ENCODE assay signal across 8 cellular contexts in genomic region chr19:1856698-1857603, GRCh38. TPM values are rescaled to one million over a fixed set of nuclear protein-coding genes. Genes with fewer than 3 reads are reported as not detected.
A peak's percentile ranks its signal among the peaks of the same experiment; 100 is the strongest.
DNase-seq lines count a peak whose midpoint lies in the region; ATAC-seq and TF ChIP-seq lines count a peak whose summit lies in the region.

No MANE protein-coding gene starts in this region.

- CTCF ChIA-PET in T-cell (lab: Charles Lee) = interaction anchor here in 1 of 2 donors (0.6 kb wide), 1 partner anchor 1419 kb away, joined by 5 read pairs; no protein-coding TSS in a partner anchor

- peak overlapping the region; percentile 97 for H3K4me2 ChIP-seq in smooth muscle cell

- H3K4me1 Mint-ChIP-seq in CD14-positive monocyte (peaks cover 67% of the 10 kb centered on the region), T-cell (peaks cover 51 to 71% (median 70%) of the 10 kb centered on the region in 3 donors)

- intact Hi-C loops in CD14-positive monocyte (cut with micrococcal nuclease) = no loop called here

- no peaks in the 10 kb centered on the region for H3K27me3 ChIP-seq in smooth muscle cell (ENCODE audit: low read depth)

- no peak for TF ChIP-seq CTCF in CD14-positive monocyte (IDR thresholded peaks at IDR 0.05)
- no peak for TF ChIP-seq CTCF in cardiac fibroblast (IDR thresholded peaks at IDR 0.05; ENCODE audit: low read depth, low read length)
- TF ChIP-seq CTCF in smooth muscle cell (IDR thresholded peaks at IDR 0.05; ENCODE audit: borderline replicate concordance, insufficient read depth, poor library complexity, severe bottlenecking) = no peak

- DNase-seq in CD14-positive monocyte (ENCODE audit: low spot score) (peak; percentile 93), T-cell (peak in 10 of 34 experiments; percentile 12 to 54 (median 35)), cardiac fibroblast (ENCODE audit: low read depth in 2 of 2) (peak; percentile 79 to 87), iris pigment epithelial cell (ENCODE audit: low read depth) (peak; percentile 80), smooth muscle cell (lab: John Stamatoyannopoulos, UW; ENCODE audit: unreplicated experiment) (peak; percentile 53), amniotic stem cell (lab: John Stamatoyannopoulos, UW) (no peak)

- H3K4me3 Mint-ChIP-seq in CD14-positive monocyte = peak overlapping the region; percentile 81 to 90
- peak overlapping the region; percentile 75 to 98 (median 80) for H3K4me3 Mint-ChIP-seq in T-cell

- H3K79me2 ChIP-seq in smooth muscle cell (ENCODE audit: low read depth) = peaks cover 81% of the 10 kb centered on the region

- WGBS in smooth muscle cell (ENCODE audit: low lambda C conversion rate) = 7% methylated on average over 39 of the region's 73 CpGs

- peaks cover 4 to 9% (median 5%) of the 10 kb centered on the region in 3 donors for H3K27me3 Mint-ChIP-seq in CD14-positive monocyte (ENCODE audit: low read depth in 3 of 3)
- no peaks in the 10 kb centered on the region for H3K27me3 Mint-ChIP-seq in T-cell

- peaks cover 68% of the 10 kb centered on the region for H3K4me1 ChIP-seq in smooth muscle cell (ENCODE audit: low read depth)

- no peak overlapping the region for H3K9ac ChIP-seq in smooth muscle cell (ENCODE audit: low read depth)

- H3K9me3 ChIP-seq in smooth muscle cell (replicated peaks; ENCODE audit: low read depth) = no peaks in the 10 kb centered on the region

- no peaks in the 10 kb centered on the region for H3K36me3 ChIP-seq in smooth muscle cell (ENCODE audit: low read depth)

- H3K27ac ChIP-seq in smooth muscle cell (ENCODE audit: low read depth) = peak overlapping the region; percentile 62

- POLR2A ChIA-PET in T-cell (lab: Charles Lee) = interaction anchor here (0.5 to 0.9 kb wide), 3 partner anchors 66 to 104 kb away, joined by 3 to 4 read pairs (median 3); no protein-coding TSS in a partner anchor

- H3K36me3 Mint-ChIP-seq in CD14-positive monocyte (no peaks in the 10 kb centered on the region), T-cell (no peaks in the 10 kb centered on the region)

- H4K20me1 ChIP-seq in smooth muscle cell (ENCODE audit: low read depth) = peaks cover 83% of the 10 kb centered on the region

- peak; percentile 28 for ATAC-seq in HG02763 (IDR thresholded peaks at IDR 0.05; ENCODE audit: unreplicated experiment)
- ATAC-seq in T-cell (replicated peaks in 1 of 4) = peak; percentile 7 to 22 (median 12)
- no peak for ATAC-seq in GM21360 (IDR thresholded peaks at IDR 0.05; ENCODE audit: unreplicated experiment)

- H3K9me3 Mint-ChIP-seq in CD14-positive monocyte (no peaks in the 10 kb centered on the region), T-cell (no peaks in the 10 kb centered on the region)

- no peak overlapping the region for H2AFZ ChIP-seq in smooth muscle cell (ENCODE audit: low read depth)

- H3K27ac Mint-ChIP-seq in CD14-positive monocyte (peak overlapping the region; percentile 92 to 96 (median 94)), T-cell (peak overlapping the region; percentile 90 to 95)

- H3K4me3 ChIP-seq in cardiac fibroblast (replicated peaks in 1 of 2; ENCODE audit: low read depth in 2 of 2, low read length in 2 of 2) = peak overlapping the region; percentile 32 to 46
- peak overlapping the region; percentile 55 for H3K4me3 ChIP-seq in smooth muscle cell

- no peaks in the 10 kb centered on the region for H3F3A ChIP-seq in smooth muscle cell (ENCODE audit: low read depth)

RNA-seq across cellular contexts. Expression of gene KLF16, which starts 6.4 kb away (rescaled TPM):
- polyA plus RNA-seq in CD14-positive monocyte = under 1 TPM; 0.51 to 0.67 TPM
- 10 to 100 TPM; 29.8 to 61.4 (median 32.7) TPM for total RNA-seq in T-cell
- total RNA-seq in smooth muscle cell = 4.3 and 5.8 TPM in 2 replicates
- polyA plus RNA-seq in smooth muscle cell = 15.4 and 16.7 TPM in 2 replicates

RNA-seq across cellular contexts. Expression of gene REXO1, which starts 8.7 kb away (rescaled TPM):
- polyA plus RNA-seq in CD14-positive monocyte = 1 to 10 TPM; 2.8 to 3.0 TPM
- total RNA-seq in T-cell = 10 to 100 TPM; 68.4 to 97.5 (median 78.7) TPM
- 5.0 and 10.6 TPM in 2 replicates for total RNA-seq in smooth muscle cell
- 11.6 and 17.9 TPM in 2 replicates for polyA plus RNA-seq in smooth muscle cell

RNA-seq across cellular contexts. Expression of gene ABHD17A, which starts 28.3 kb away (rescaled TPM):
- polyA plus RNA-seq in CD14-positive monocyte (10 to 100 TPM; 69.8 to 79.0 TPM), smooth muscle cell (98.3 and 106 TPM in 2 replicates)
- total RNA-seq in T-cell (100 to 1,000 TPM; 136 to 185 (median 151) TPM), smooth muscle cell (42.9 and 49.2 TPM in 2 replicates)

RNA-seq across cellular contexts. Expression of gene ATP8B3, which starts 44.9 kb away (rescaled TPM):
- polyA plus RNA-seq in CD14-positive monocyte (1 to 10 TPM; 1.6 to 1.8 TPM), smooth muscle cell (3.8 and 3.9 TPM in 2 replicates)
- total RNA-seq in T-cell (1 to 10 TPM; 3.5 to 5.7 (median 4.0) TPM), smooth muscle cell (2.0 and 2.8 TPM in 2 replicates)

RNA-seq across cellular contexts. Expression of gene ADAT3, which starts 48.2 kb away (rescaled TPM):
- polyA plus RNA-seq in CD14-positive monocyte (1 to 10 TPM; 2.7 to 3.2 TPM), smooth muscle cell (2.0 and 4.8 TPM in 2 replicates)
- total RNA-seq in T-cell (10 to 100 TPM in 1 of 5 donors, 1 to 10 TPM in 4; 6.0 to 16.1 (median 7.7) TPM), smooth muscle cell (0.49 and 0.58 TPM in 2 replicates)
